In genomic region chr2:219461061-219461514, GRCh38 we compare ENCODE assay signal across 10 cellular contexts. TPM values are rescaled to one million over a fixed set of nuclear protein-coding genes. Genes with fewer than 3 reads are reported as not detected.
A peak's percentile ranks its signal among the peaks of the same experiment; 100 is the strongest.
DNase-seq lines count a peak whose midpoint lies in the region; ATAC-seq, FAIRE-seq and TF ChIP-seq lines count a peak whose summit lies in the region.
"Had no signal": no experiment of that assay in that cellular context is flagged by ENCODE, and none has a peak within 500 bp of the region (broad histone marks: within the 10 kb centered on the region; RNA-seq: fewer than 3 reads in every experiment).

No MANE protein-coding gene starts in this region.

- H3K27me3 ChIP-seq in DOHH2 (ENCODE audit: control insufficient read depth, low read length) (no peaks in the 10 kb centered on the region), H1 (replicated peaks in 1 of 4; ENCODE audit: control insufficient read depth in 3 of 4, extremely low read depth in 1 of 4, insufficient read depth in 3 of 4, low read length in 3 of 4) (no peaks in the 10 kb centered on the region; a peak in 1 of 7 replicates), Peyer's patch (no peaks in the 10 kb centered on the region)

- no peak overlapping the region for H3K27ac Mint-ChIP-seq in CD14-positive monocyte

- peak overlapping the region; percentile 72; the same call in 1 of the 2 replicates for H4K8ac ChIP-seq in H1 (ENCODE audit: extremely low read depth, insufficient read depth, low read length)

- CTCF ChIA-PET in H1 (lab: Charles Lee; ENCODE audit: partially characterized antibody) = interaction anchor here (0.5 to 113.1 kb wide), 10 partner anchors 3 to 744 kb away, joined by 3 to 7248 read pairs (median 4); partner anchors contain the start of genes ASIC4, CHPF, DES and GMPPA

- no peaks in the 10 kb centered on the region for H3F3A ChIP-seq in DOHH2 (ENCODE audit: control insufficient read depth, insufficient read depth)

- peak overlapping the region; percentile 40 for H4K5ac ChIP-seq in H1 (ENCODE audit: insufficient read length, low read depth, low read length)

- 64% methylated on average over 8 of the region's 11 CpGs; no CpG with 5 or more reads in 1 of the 2 experiments for WGBS in H1 (ENCODE audit: extremely low coverage in 1 of 2, insufficient coverage in 1 of 2, insufficient read length in 1 of 2, insufficient replicate concordance in 2 of 2, low coverage in 1 of 2, low lambda C conversion rate in 2 of 2, missing lambda C conversion rate in 1 of 2), 2 experiments

- H2AFZ ChIP-seq in H1 (ENCODE audit: low read length) = no peak overlapping the region

- no peak for TF ChIP-seq POLR2A in H1 (IDR thresholded peaks at IDR 0.05; ENCODE audit: control extremely low read depth in 1 of 2, low read depth in 2 of 2, low read length in 2 of 2)
- TF ChIP-seq POLR2A in Peyer's patch (IDR thresholded peaks at IDR 0.05) = no peak

- H3K9me2 ChIP-seq in DOHH2 (replicated peaks; ENCODE audit: control insufficient read depth, low read length) = no peaks in the 10 kb centered on the region

- H3K27ac ChIP-seq in DOHH2 (ENCODE audit: low read depth, low read length) = no peak overlapping the region
- H3K27ac ChIP-seq in H1 (ENCODE audit: low read depth, low read length) = no peak overlapping the region
- H3K27ac ChIP-seq in Peyer's patch = peak overlapping the region in 2 of 4 donors; percentile 39 to 81

- H3K9me3 Mint-ChIP-seq in CD14-positive monocyte = peaks cover 0 to 2% (median 0%) of the 10 kb centered on the region in 7 donors
- H3K9me3 Mint-ChIP-seq: neural crest cell had no signal

- no peak overlapping the region for H3K56ac ChIP-seq in H1 (replicated peaks; ENCODE audit: insufficient read length, low read depth, low read length)

- H3K9ac ChIP-seq in H1 (replicated peaks in 1 of 4; ENCODE audit: extremely low read depth in 1 of 4, low read depth in 3 of 4, low read length in 3 of 4) = no peak overlapping the region

- H3K4me1 ChIP-seq in DOHH2 (ENCODE audit: control insufficient read depth, low read length) (peaks cover 7% of the 10 kb centered on the region), H1 (replicated peaks in 1 of 4; ENCODE audit: control insufficient read depth in 3 of 4, insufficient read depth in 4 of 4, low read length in 3 of 4) (peaks cover 9 to 23% (median 21%) of the 10 kb centered on the region in 4 experiments), Peyer's patch (no peaks in the 10 kb centered on the region)

- no peak overlapping the region for H3K23ac ChIP-seq in H1 (ENCODE audit: insufficient read length)

- no peak overlapping the region for H4K91ac ChIP-seq in H1 (replicated peaks; ENCODE audit: insufficient read length, low read length)

- peaks cover 3% of the 10 kb centered on the region; the same call in 1 of the 2 replicates for H3K23me2 ChIP-seq in H1 (ENCODE audit: low read depth, low read length)

- peaks cover 2 to 7% (median 4%) of the 10 kb centered on the region in 3 donors for H3K27me3 Mint-ChIP-seq in CD14-positive monocyte (ENCODE audit: low read depth in 3 of 3)

- H3K4ac ChIP-seq in H1 (replicated peaks; ENCODE audit: insufficient read length, low read depth, low read length) = no peak overlapping the region

- H3K4me1 Mint-ChIP-seq in CD14-positive monocyte = peaks cover 1% of the 10 kb centered on the region

- H3K4me3 Mint-ChIP-seq in CD14-positive monocyte = no peak overlapping the region

- no peaks in the 10 kb centered on the region for H4K20me1 ChIP-seq in DOHH2 (ENCODE audit: control insufficient read depth, insufficient read depth, low read depth, low read length)
- peaks cover 0 to 9% of the 10 kb centered on the region in 2 experiments for H4K20me1 ChIP-seq in H1 (replicated peaks in 1 of 2; ENCODE audit: control insufficient read depth in 1 of 2, insufficient read depth in 2 of 2, low read length in 2 of 2)

- H2BK15ac ChIP-seq in H1 (ENCODE audit: low read length) = 0 out of 2 replicates have a peak overlapping the region, but pooled peaks have one; percentile 61

- peak overlapping the region; percentile 96 for H3K18ac ChIP-seq in H1 (ENCODE audit: extremely low read depth, low read length)

- intact Hi-C loops in CD14-positive monocyte (cut with micrococcal nuclease) = loop anchor here in 1 of 2 donors (5.0 kb wide), 1 partner anchor 66 kb away; no protein-coding TSS in a partner anchor

- FAIRE-seq in H1 (lab: Jason Lieb, UNC) = no peak

- H3K9me3 ChIP-seq in DOHH2 (ENCODE audit: control insufficient read depth, insufficient read depth, low read length) = no peaks in the 10 kb centered on the region
- H3K9me3 ChIP-seq in H1 (ENCODE audit: insufficient read depth in 2 of 2, low read depth in 1 of 2, low read length in 1 of 2) = no peaks in the 10 kb centered on the region
- no peaks in the 10 kb centered on the region for H3K9me3 ChIP-seq in Peyer's patch

- H3K4me2 ChIP-seq in DOHH2 (ENCODE audit: low read length) (peak overlapping the region; percentile 26; the same call in 1 of the 2 replicates), H1 (ENCODE audit: insufficient read depth in 1 of 2, low read depth in 2 of 2, low read length in 2 of 2) (peak overlapping the region; percentile 60 to 67)

- ATAC-seq in omental fat pad (ENCODE audit: low FRiP score) = peak; percentile 10

- H3K79me2 ChIP-seq in DOHH2 (ENCODE audit: control insufficient read depth, low read length) = no peaks in the 10 kb centered on the region
- H3K79me2 ChIP-seq in H1 (ENCODE audit: control insufficient read depth in 1 of 2, insufficient read depth in 2 of 2, low read length in 2 of 2) = no peaks in the 10 kb centered on the region

- H3K36me3 Mint-ChIP-seq in CD14-positive monocyte = no peaks in the 10 kb centered on the region

- TF ChIP-seq CTCF in DOHH2 (IDR thresholded peaks at IDR 0.05; ENCODE audit: low read depth, low read length, poor library complexity, severe bottlenecking) = no peak
- TF ChIP-seq CTCF in H1 (IDR thresholded peaks at IDR 0.05; ENCODE audit: control extremely low read depth in 1 of 3, insufficient read depth in 1 of 3, low read depth in 1 of 3, low read length in 3 of 3) = no peak
- no peak for TF ChIP-seq CTCF in omental fat pad (IDR thresholded peaks at IDR 0.05)
- TF ChIP-seq CTCF in Peyer's patch (IDR thresholded peaks at IDR 0.05) = no peak
- TF ChIP-seq CTCF in CD14-positive monocyte (IDR thresholded peaks at IDR 0.05) = no peak

- peak overlapping the region; percentile 63; the same call in 1 of the 2 replicates for H2BK5ac ChIP-seq in H1 (ENCODE audit: low read depth, low read length)

- DNase-seq in NCI-H226 = peak; percentile 92
- no peak for DNase-seq in H1 (ENCODE audit: low read depth in 1 of 2, low spot score in 2 of 2)
- DNase-seq in omental fat pad (ENCODE audit: low spot score) = no peak
- DNase-seq in SHP77 (lab: John Stamatoyannopoulos, UW) = no peak
- DNase-seq in Peyer's patch = no peak
- DNase-seq in CD14-positive monocyte (ENCODE audit: low spot score) = no peak
- no peak for DNase-seq in DMS79 treated with DMSO at 0.1 percent for 48 hours (lab: John Stamatoyannopoulos, UW)
- DNase-seq: NCI-H146 had no signal

- POLR2A ChIA-PET in H1 (lab: Charles Lee; ENCODE audit: partially characterized antibody) = interaction anchor here (0.6 to 2.1 kb wide), 18 partner anchors 8 to 106 kb away, joined by 3 to 17 read pairs (median 4); no protein-coding TSS in a partner anchor

- TF ChIP-seq EP300 in H1 (IDR thresholded peaks at IDR 0.05; ENCODE audit: borderline replicate concordance in 1 of 2, low read depth in 2 of 2, low read length in 2 of 2) = no peak

- no peak for TF ChIP-seq RAD21 in H1 (IDR thresholded peaks at IDR 0.05 in 1 of 2, conservative IDR thresholded peaks at IDR 0.05 in 1 of 2; ENCODE audit: low read depth in 2 of 2, low read length in 2 of 2)

- no peak overlapping the region for H3K14ac ChIP-seq in H1 (ENCODE audit: insufficient read length)

- H2AK5ac ChIP-seq in H1 (ENCODE audit: low read depth, low read length) = no peak overlapping the region

- no peaks in the 10 kb centered on the region for H3K36me3 ChIP-seq in DOHH2 (ENCODE audit: control insufficient read depth, low read length)
- peaks cover 0 to 6% (median under 1%) of the 10 kb centered on the region in 4 experiments; a peak in 1 of 8 replicates for H3K36me3 ChIP-seq in H1 (ENCODE audit: control insufficient read depth in 2 of 4, insufficient read depth in 4 of 4, low read length in 3 of 4)
- H3K36me3 ChIP-seq in Peyer's patch = no peaks in the 10 kb centered on the region

- no peaks in the 10 kb centered on the region for H3K79me1 ChIP-seq in H1 (ENCODE audit: low read depth, low read length)

- peak overlapping the region; percentile 4; the same call in 1 of the 2 replicates for H2BK12ac ChIP-seq in H1 (ENCODE audit: low read depth, low read length)

- no peak overlapping the region for H3K4me3 ChIP-seq in DOHH2 (ENCODE audit: low read length)
- H3K4me3 ChIP-seq in H1 (ENCODE audit: extremely low read depth in 1 of 4, insufficient read depth in 2 of 4, low read depth in 3 of 4, low read length in 4 of 4) = peak overlapping the region in 3 of 4 experiments; percentile 14 to 46 (median 23); a peak in 2 of 8 replicates
- peak overlapping the region in 1 of 4 donors; percentile 12 for H3K4me3 ChIP-seq in Peyer's patch

- no peak overlapping the region for H2BK120ac ChIP-seq in H1 (replicated peaks; ENCODE audit: low read depth, low read length)

- peak overlapping the region; percentile 24; the same call in 1 of the 2 replicates for H2BK20ac ChIP-seq in H1 (ENCODE audit: low read length)

RNA-seq across cellular contexts. Expression of gene SPEG, which starts 26.4 kb away (rescaled TPM):
- 32.0 and 36.7 TPM in 2 replicates for total RNA-seq in H1 (2021; fragmentation: NEBNext Ultra II Directional; extraction: Animal tissue kit (Norgen Biotek cat#: 25700))
- polyA plus RNA-seq in H1 (2011; rRNA removed) = 19.9 and 37.1 TPM in 2 replicates
- polyA plus RNA-seq in H1 (2011; cell fraction: cytosol; rRNA removed) = 41.0 TPM
- 98.6 TPM for polyA plus RNA-seq in H1 (2011; cell fraction: nucleus; rRNA removed)
- polyA plus RNA-seq in H1 (2012, experiment 1 of 2) = 20.0 to 41.3 TPM (median 36.9 TPM) in 4 replicates
- polyA plus RNA-seq in H1 (2012, experiment 2 of 2) = 18.5 TPM
- 41.2 TPM for polyA plus RNA-seq in H1 (2013, experiment 1 of 2)
- polyA plus RNA-seq in H1 (2013, experiment 2 of 2) = 36.3 TPM
- polyA minus RNA-seq in H1 (2011; rRNA and poly(A)+ RNA removed) = 7.1 and 12.4 TPM in 2 replicates
- 13.4 TPM for polyA minus RNA-seq in H1 (2011; cell fraction: cytosol; rRNA and poly(A)+ RNA removed)
- polyA minus RNA-seq in H1 (2011; cell fraction: nucleus; rRNA and poly(A)+ RNA removed) = 39.5 TPM
- total RNA-seq in omental fat pad = 10 to 100 TPM; 12.4 to 28.9 (median 17.7) TPM
- 10 to 100 TPM in 2 of 4 donors, 1 to 10 TPM in 2; 3.2 to 49.5 (median 10.2) TPM for total RNA-seq in Peyer's patch
- not detected for polyA plus RNA-seq in CD14-positive monocyte

RNA-seq across cellular contexts. Expression of gene GMPPA, which starts 37.6 kb away (rescaled TPM):
- 34.3 and 35.3 TPM in 2 replicates for total RNA-seq in H1 (2021; fragmentation: NEBNext Ultra II Directional; extraction: Animal tissue kit (Norgen Biotek cat#: 25700))
- polyA plus RNA-seq in H1 (2011; rRNA removed) (98.8 and 101 TPM in 2 replicates), CD14-positive monocyte (10 to 100 TPM; 35.5 to 35.9 TPM)
- 59.0 TPM for polyA plus RNA-seq in H1 (2011; cell fraction: cytosol; rRNA removed)
- polyA plus RNA-seq in H1 (2011; cell fraction: nucleus; rRNA removed) = 133 TPM
- 32.8 to 43.7 TPM (median 41.5 TPM) in 4 replicates for polyA plus RNA-seq in H1 (2012, experiment 1 of 2)
- polyA plus RNA-seq in H1 (2012, experiment 2 of 2) = 53.9 TPM
- 32.4 TPM for polyA plus RNA-seq in H1 (2013, experiment 1 of 2)
- 31.6 TPM for polyA plus RNA-seq in H1 (2013, experiment 2 of 2)
- polyA minus RNA-seq in H1 (2011; rRNA and poly(A)+ RNA removed) = 67.3 and 79.3 TPM in 2 replicates
- polyA minus RNA-seq in H1 (2011; cell fraction: cytosol; rRNA and poly(A)+ RNA removed) = 24.6 TPM
- polyA minus RNA-seq in H1 (2011; cell fraction: nucleus; rRNA and poly(A)+ RNA removed) = 26.1 TPM
- total RNA-seq in omental fat pad (10 to 100 TPM; 22.6 to 37.8 (median 29.4) TPM), Peyer's patch (10 to 100 TPM; 35.0 to 69.6 (median 38.9) TPM)

RNA-seq across cellular contexts. Expression of gene DES, which starts 42.9 kb away (rescaled TPM):
- 1.5 and 1.8 TPM in 2 replicates for total RNA-seq in H1 (2021; fragmentation: NEBNext Ultra II Directional; extraction: Animal tissue kit (Norgen Biotek cat#: 25700))
- polyA plus RNA-seq in H1 (2011; rRNA removed) (3.8 and 4.3 TPM in 2 replicates), CD14-positive monocyte (1 to 10 TPM; 2.4 TPM)
- 5.0 TPM for polyA plus RNA-seq in H1 (2011; cell fraction: cytosol; rRNA removed)
- 3.5 TPM for polyA plus RNA-seq in H1 (2011; cell fraction: nucleus; rRNA removed)
- polyA plus RNA-seq in H1 (2012, experiment 1 of 2) = 2.0 to 3.8 TPM (median 3.0 TPM) in 4 replicates
- polyA plus RNA-seq in H1 (2012, experiment 2 of 2) = 1.8 TPM
- 1.2 TPM for polyA plus RNA-seq in H1 (2013, experiment 1 of 2)
- polyA plus RNA-seq in H1 (2013, experiment 2 of 2) = 2.2 TPM
- 7.1 and 14.3 TPM in 2 replicates for polyA minus RNA-seq in H1 (2011; rRNA and poly(A)+ RNA removed)
- polyA minus RNA-seq in H1 (2011; cell fraction: cytosol; rRNA and poly(A)+ RNA removed) = 5.7 TPM
- 2.7 TPM for polyA minus RNA-seq in H1 (2011; cell fraction: nucleus; rRNA and poly(A)+ RNA removed)
- total RNA-seq in omental fat pad (100 to 1,000 TPM in 3 of 4 donors, 10 to 100 TPM in 1; 39.4 to 292 (median 182) TPM), Peyer's patch (100 to 1,000 TPM in 2 of 4 donors, 10 to 100 TPM in 2; 82.0 to 574 (median 112) TPM)

RNA-seq across cellular contexts. Expression of gene ASIC4, which starts 53.2 kb away (rescaled TPM):
- 0.19 and 0.22 TPM in 2 replicates for total RNA-seq in H1 (2021; fragmentation: NEBNext Ultra II Directional; extraction: Animal tissue kit (Norgen Biotek cat#: 25700))
- polyA plus RNA-seq in H1 (2011; rRNA removed) = 0.12 and 0.30 TPM in 2 replicates
- 0.18 TPM for polyA plus RNA-seq in H1 (2011; cell fraction: cytosol; rRNA removed)
- polyA plus RNA-seq in H1 (2011; cell fraction: nucleus; rRNA removed) = 0.96 TPM
- polyA plus RNA-seq in H1 (2012, experiment 1 of 2) = 0.11 to 0.42 TPM (median 0.36 TPM) in 3 of 4 replicates, not detected in the other
- polyA plus RNA-seq in H1 (2012, experiment 2 of 2) = 0.05 TPM
- 0.06 TPM for polyA plus RNA-seq in H1 (2013, experiment 1 of 2)
- 0.13 TPM for polyA plus RNA-seq in H1 (2013, experiment 2 of 2)
- 0.12 and 0.22 TPM in 2 replicates for polyA minus RNA-seq in H1 (2011; rRNA and poly(A)+ RNA removed)
- polyA minus RNA-seq in H1 (2011; cell fraction: cytosol; rRNA and poly(A)+ RNA removed) = not detected
- 0.50 TPM for polyA minus RNA-seq in H1 (2011; cell fraction: nucleus; rRNA and poly(A)+ RNA removed)
- total RNA-seq in omental fat pad = under 1 TPM in 2 of 4 donors, not detected in 2; 0.12 to 0.19 TPM
- total RNA-seq in Peyer's patch = under 1 TPM in 1 of 4 donors, not detected in 3; 0.27 TPM
- polyA plus RNA-seq in CD14-positive monocyte = not detected

Comparison
In these comparisons a context has a peak if more than half of its experiments do, and no peak if none do; other contexts are left out.
1. RNA of gene DES, which starts 42.9 kb away (total RNA-seq): 39.4 to 292 TPM in omental fat pad and 82.0 to 574 TPM in Peyer's patch; 1.5 to 1.8 TPM in H1; every median in the first group is over 10 times any median in the second.